ENCODE assay signal across 3 cellular contexts in genomic region chrX:56736219-56736618, GRCh38.
"Had no signal": no experiment of that assay in that cellular context is flagged by ENCODE, and none has a peak within 500 bp of the region (broad histone marks: within the 10 kb centered on the region; RNA-seq: fewer than 3 reads in every experiment).

No MANE protein-coding gene starts in this region.

- DNase-seq: IMR-90 had no signal

- H3K4me3 ChIP-seq: K562 had no signal

- H3K27ac ChIP-seq: HL-60 had no signal
